27 cellular contexts compared by ENCODE assay signal in the genomic region with DNA sequence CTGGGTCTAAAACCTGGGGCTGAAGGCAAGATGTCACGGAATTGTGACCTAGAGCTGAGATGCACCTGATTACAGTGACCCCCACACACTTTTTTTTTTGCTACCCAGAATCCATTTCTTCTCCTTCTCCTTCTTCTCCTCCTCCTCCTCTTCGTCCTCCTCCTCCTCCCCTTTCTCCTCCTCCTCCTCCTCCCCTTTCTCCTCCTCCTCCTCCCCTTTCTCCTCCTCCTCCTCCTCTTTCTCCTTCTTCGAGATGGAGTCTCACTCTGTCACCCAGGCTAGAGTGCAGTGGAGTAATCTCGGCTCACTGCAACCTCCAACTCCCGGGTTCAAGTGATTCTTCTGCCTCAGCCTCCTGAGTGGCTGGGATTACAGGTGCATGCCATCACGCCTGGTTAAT. TPM values are rescaled to one million over a fixed set of nuclear protein-coding genes. Genes with fewer than 3 reads are reported as not detected.
A peak's percentile ranks its signal among the peaks of the same experiment; 100 is the strongest.
DNase-seq lines count a peak whose midpoint lies in the region; ATAC-seq and TF ChIP-seq lines count a peak whose summit lies in the region.
"Had no signal": no experiment of that assay in that cellular context is flagged by ENCODE, and none has a peak within 500 bp of the region (broad histone marks: within the 10 kb centered on the region; RNA-seq: fewer than 3 reads in every experiment).

No MANE protein-coding gene starts in this region.

- no peak overlapping the region for H2AFZ ChIP-seq in OCI-LY3 (ENCODE audit: low read depth, low read length)
- H2AFZ ChIP-seq: neural progenitor cell had no signal

- no peaks in the 10 kb centered on the region for H3K27me3 Mint-ChIP-seq in activated naive CD4-positive, alpha-beta T cell treated with anti-CD3 and anti-CD28 coated beads for 36 hours (ENCODE audit: low read depth)
- no peaks in the 10 kb centered on the region for H3K27me3 Mint-ChIP-seq in activated T-helper 17 cell treated with anti-CD3 and anti-CD28 coated beads, Interleukin-2, amount 50 U/mL, for 72 hours
- H3K27me3 Mint-ChIP-seq: T-cell had no signal

- H3K9me3 ChIP-seq in OCI-LY3 (ENCODE audit: insufficient read depth, low read length) (no peaks in the 10 kb centered on the region), mucosa of descending colon (peaks cover 3% of the 10 kb centered on the region)
- H3K9me3 ChIP-seq: colonic mucosa, MG63, right atrium auricular region, SJCRH30, upper lobe of right lung had no signal

- no peak for DNase-seq in activated naive CD4-positive, alpha-beta T cell treated with anti-CD3 and anti-CD28 coated beads for 36 hours
- DNase-seq in activated naive CD4-positive, alpha-beta T cell treated with anti-CD3 and anti-CD28 coated beads, Interleukin-2, amount 50 U/mL, for 16 hours = no peak
- no peak for DNase-seq in stimulated activated effector memory CD8-positive, alpha-beta T cell treated with anti-CD3 and anti-CD28 coated beads, Interleukin-12 subunit alpha, Interleukin-12 subunit beta, amount 100 ng/mL, for 72 hours (ENCODE audit: low spot score in 2 of 2)
- no peak for DNase-seq in mucosa of descending colon
- no peak for DNase-seq in effector CD4-positive, alpha-beta T cell
- DNase-seq: activated CD4-positive, alpha-beta T cell treated with anti-CD3 and anti-CD28 coated beads for 1 hour; activated gamma-delta T cell treated with Interleukin-2 at 50 U/mL for 16 hours; aorta; colonic mucosa; KBM-7; MG63; NCI-H1105 treated with DMSO at 0.1 percent for 48 hours; NCI-H2029; NCI-H69; SJCRH30; T-cell; upper lobe of right lung had no signal

- peaks cover 21% of the 10 kb centered on the region; the same call in 1 of the 2 replicates for H3K79me2 ChIP-seq in OCI-LY3 (ENCODE audit: low read length)
- H3K79me2 ChIP-seq: parathyroid adenoma had no signal

- peaks cover 59% of the 10 kb centered on the region for H3K4me1 Mint-ChIP-seq in activated naive CD4-positive, alpha-beta T cell treated with anti-CD3 and anti-CD28 coated beads for 36 hours (ENCODE audit: low read depth)
- peaks cover 54% of the 10 kb centered on the region for H3K4me1 Mint-ChIP-seq in activated T-helper 17 cell treated with anti-CD3 and anti-CD28 coated beads, Interleukin-2, amount 50 U/mL, for 72 hours
- H3K4me1 Mint-ChIP-seq in stimulated activated effector memory CD8-positive, alpha-beta T cell treated with anti-CD3 and anti-CD28 coated beads, Interleukin-12 subunit alpha, Interleukin-12 subunit beta, amount 100 ng/mL, for 72 hours = peaks cover 74% of the 10 kb centered on the region

- no peak overlapping the region for H3K4me3 Mint-ChIP-seq in activated naive CD4-positive, alpha-beta T cell treated with anti-CD3 and anti-CD28 coated beads for 36 hours
- peak overlapping the region; percentile 80 for H3K4me3 Mint-ChIP-seq in activated T-helper 17 cell treated with anti-CD3 and anti-CD28 coated beads, Interleukin-2, amount 50 U/mL, for 72 hours
- peak overlapping the region; percentile 63 for H3K4me3 Mint-ChIP-seq in stimulated activated effector memory CD8-positive, alpha-beta T cell treated with anti-CD3 and anti-CD28 coated beads, Interleukin-12 subunit alpha, Interleukin-12 subunit beta, amount 100 ng/mL, for 72 hours
- H3K4me3 Mint-ChIP-seq: CD14-positive monocyte, neural progenitor cell, T-cell had no signal

- peaks cover 53% of the 10 kb centered on the region for H3K4me1 ChIP-seq in OCI-LY3 (ENCODE audit: low read length)
- no peaks in the 10 kb centered on the region for H3K4me1 ChIP-seq in mucosa of descending colon (ENCODE audit: low read depth)
- H3K4me1 ChIP-seq: colonic mucosa, neural progenitor cell, SJCRH30 had no signal

- peak overlapping the region; percentile 76; the same call in 1 of the 2 replicates for H3K9ac ChIP-seq in OCI-LY3 (ENCODE audit: low read length)
- H3K9ac ChIP-seq: neural progenitor cell, parathyroid adenoma had no signal

- H3K4me3 ChIP-seq in OCI-LY3 (ENCODE audit: low read length) = no peak overlapping the region
- no peak overlapping the region for H3K4me3 ChIP-seq in mucosa of descending colon
- H3K4me3 ChIP-seq: cardiac muscle cell, colonic mucosa, lung, MG63, neural progenitor cell, right atrium auricular region, SJCRH30, upper lobe of right lung had no signal

- no peaks in the 10 kb centered on the region for H4K20me1 ChIP-seq in OCI-LY3 (ENCODE audit: insufficient read depth, low read length)

- peaks cover 37% of the 10 kb centered on the region for H3K36me3 ChIP-seq in OCI-LY3 (replicated peaks; ENCODE audit: low read depth, low read length)
- H3K36me3 ChIP-seq in mucosa of descending colon (ENCODE audit: low read depth) = no peaks in the 10 kb centered on the region
- H3K36me3 ChIP-seq: cardiac muscle cell, colonic mucosa, MG63, neural progenitor cell, right atrium auricular region, SJCRH30, upper lobe of right lung had no signal

- ATAC-seq in activated T-helper 17 cell treated with anti-CD3 and anti-CD28 coated beads, Interleukin-2, amount 50 U/mL, for 72 hours (replicated peaks) = no peak
- ATAC-seq in stimulated activated effector memory CD8-positive, alpha-beta T cell treated with anti-CD3 and anti-CD28 coated beads, Interleukin-12 subunit alpha, Interleukin-12 subunit beta, amount 100 ng/mL, for 72 hours = no peak
- ATAC-seq in HG03378 (IDR thresholded peaks at IDR 0.05; ENCODE audit: unreplicated experiment) = no peak
- no peak for ATAC-seq in mucosa of descending colon

- H3K27me3 ChIP-seq in OCI-LY3 (ENCODE audit: low read depth, low read length) = no peaks in the 10 kb centered on the region
- H3K27me3 ChIP-seq: cardiac muscle cell, colonic mucosa, MG63, right atrium auricular region, SJCRH30, upper lobe of right lung had no signal

- TF ChIP-seq CTCF in OCI-LY3 (IDR thresholded peaks at IDR 0.05; ENCODE audit: low read depth, low read length) (no peak), mucosa of descending colon (IDR thresholded peaks at IDR 0.05) (no peak)

- H3K9me3 Mint-ChIP-seq in activated naive CD4-positive, alpha-beta T cell treated with anti-CD3 and anti-CD28 coated beads for 36 hours = peaks cover 8% of the 10 kb centered on the region
- no peaks in the 10 kb centered on the region for H3K9me3 Mint-ChIP-seq in activated T-helper 17 cell treated with anti-CD3 and anti-CD28 coated beads, Interleukin-2, amount 50 U/mL, for 72 hours
- no peaks in the 10 kb centered on the region for H3K9me3 Mint-ChIP-seq in stimulated activated effector memory CD8-positive, alpha-beta T cell treated with anti-CD3 and anti-CD28 coated beads, Interleukin-12 subunit alpha, Interleukin-12 subunit beta, amount 100 ng/mL, for 72 hours
- H3K9me3 Mint-ChIP-seq: T-cell had no signal

- H3K36me3 Mint-ChIP-seq in activated naive CD4-positive, alpha-beta T cell treated with anti-CD3 and anti-CD28 coated beads for 36 hours (ENCODE audit: low read depth) = peaks cover 6% of the 10 kb centered on the region
- peaks cover 9% of the 10 kb centered on the region for H3K36me3 Mint-ChIP-seq in activated T-helper 17 cell treated with anti-CD3 and anti-CD28 coated beads, Interleukin-2, amount 50 U/mL, for 72 hours (ENCODE audit: low read depth)
- H3K36me3 Mint-ChIP-seq in stimulated activated effector memory CD8-positive, alpha-beta T cell treated with anti-CD3 and anti-CD28 coated beads, Interleukin-12 subunit alpha, Interleukin-12 subunit beta, amount 100 ng/mL, for 72 hours = peaks cover 17% of the 10 kb centered on the region
- H3K36me3 Mint-ChIP-seq: CD14-positive monocyte, neural progenitor cell had no signal

- CTCF ChIA-PET in activated naive CD4-positive, alpha-beta T cell treated with anti-CD3 and anti-CD28 coated beads for 36 hours (lab: Charles Lee) = interaction anchor here (0.5 to 4.2 kb wide), 9 partner anchors 10 to 1547 kb away, joined by 3 to 88 read pairs (median 4); a partner anchor contains a TSS

- peak overlapping the region; percentile 97 for H3K27ac Mint-ChIP-seq in activated naive CD4-positive, alpha-beta T cell treated with anti-CD3 and anti-CD28 coated beads for 36 hours
- peak overlapping the region; percentile 100 for H3K27ac Mint-ChIP-seq in activated T-helper 17 cell treated with anti-CD3 and anti-CD28 coated beads, Interleukin-2, amount 50 U/mL, for 72 hours
- peak overlapping the region; percentile 98 for H3K27ac Mint-ChIP-seq in stimulated activated effector memory CD8-positive, alpha-beta T cell treated with anti-CD3 and anti-CD28 coated beads, Interleukin-12 subunit alpha, Interleukin-12 subunit beta, amount 100 ng/mL, for 72 hours
- H3K27ac Mint-ChIP-seq: neural progenitor cell had no signal

- H3K4me2 ChIP-seq in OCI-LY3 (ENCODE audit: low read length) = peak overlapping the region; percentile 46; the same call in 1 of the 2 replicates
- H3K4me2 ChIP-seq: neural progenitor cell had no signal

- intact Hi-C loops in activated naive CD4-positive, alpha-beta T cell treated with anti-CD3 and anti-CD28 coated beads for 36 hours (cut with micrococcal nuclease) = loop anchor here (1.0 kb wide), 2 partner anchors 16 to 37 kb away; a partner anchor contains a TSS
- intact Hi-C loops in mucosa of descending colon (cut with DNase I, micrococcal nuclease) = no loop called here

- H3K27ac ChIP-seq in OCI-LY3 (ENCODE audit: low read length) = peak overlapping the region; percentile 93
- H3K27ac ChIP-seq: cardiac muscle cell, colonic mucosa, neural progenitor cell, right atrium auricular region, SJCRH30, upper lobe of right lung had no signal

RNA-seq across cellular contexts. Expression of a gene that starts 19.4 kb away (rescaled TPM):
- 10 to 100 TPM in 1 of 2 experiments, 1 to 10 TPM in 1; 5.8 to 10.4 TPM for total RNA-seq in activated naive CD4-positive, alpha-beta T cell treated with anti-CD3 and anti-CD28 coated beads for 36 hours
- 10 to 100 TPM in 1 of 2 donors, 1 to 10 TPM in 1; 8.5 to 18.5 TPM for total RNA-seq in activated T-helper 17 cell treated with anti-CD3 and anti-CD28 coated beads, Interleukin-2, amount 50 U/mL, for 72 hours
- 10 to 100 TPM; 19.2 to 37.5 (median 35.3) TPM for total RNA-seq in mucosa of descending colon

RNA-seq across cellular contexts. Expression of a gene that starts 36.8 kb away (rescaled TPM):
- total RNA-seq in activated naive CD4-positive, alpha-beta T cell treated with anti-CD3 and anti-CD28 coated beads for 36 hours = 100 to 1,000 TPM; 178 to 179 TPM
- total RNA-seq in activated T-helper 17 cell treated with anti-CD3 and anti-CD28 coated beads, Interleukin-2, amount 50 U/mL, for 72 hours = 100 to 1,000 TPM; 123 to 211 TPM
- 1 to 10 TPM; 1.7 to 3.0 (median 2.3) TPM for total RNA-seq in mucosa of descending colon
- total RNA-seq: cardiac muscle cell, Daoy, SJCRH30 had no signal

Comparison
In these comparisons a context has a peak if more than half of its experiments do, and no peak if none do; other contexts are left out.
1. RNA of a gene that starts 36.8 kb away (total RNA-seq): 123 to 211 TPM in activated T-helper 17 cell treated with anti-CD3 and anti-CD28 coated beads, Interleukin-2, amount 50 U/mL, for 72 hours and 178 to 179 TPM in activated naive CD4-positive, alpha-beta T cell treated with anti-CD3 and anti-CD28 coated beads for 36 hours; 1.7 to 3.0 TPM in mucosa of descending colon; every median in the first group is over 10 times any median in the second.
2. Peak in every context shown above with its lines, with median percentiles within 50 percentile points of each other: H3K27ac Mint-ChIP-seq.